In genomic region chr10:8590518-8590917, GRCh38 we compare ENCODE assay signal across 22 cellular contexts.
DNase-seq lines count a peak whose midpoint lies in the region; ATAC-seq, FAIRE-seq and TF ChIP-seq lines count a peak whose summit lies in the region.
"Had no signal": no experiment of that assay in that cellular context is flagged by ENCODE, and none has a peak within 500 bp of the region (broad histone marks: within the 10 kb centered on the region; RNA-seq: fewer than 3 reads in every experiment).

No MANE protein-coding gene starts in this region.

- H2BK5ac ChIP-seq in IMR-90 (ENCODE audit: low read depth, low read length, poor library complexity, severe bottlenecking), result no peak overlapping the region
- H2BK5ac ChIP-seq in H1 (ENCODE audit: low read depth, low read length), result no peak overlapping the region

- TF ChIP-seq CTCF in HepG2 (CRISPR knock-in tag; IDR thresholded peaks at IDR 0.05) (no peak), right lobe of liver (IDR thresholded peaks at IDR 0.05) (no peak), IMR-90 (conservative IDR thresholded peaks at IDR 0.05; ENCODE audit: low read depth, low read length) (no peak), H1 (IDR thresholded peaks at IDR 0.05; ENCODE audit: control extremely low read depth in 1 of 3, insufficient read depth in 1 of 3, low read depth in 1 of 3, low read length in 3 of 3) (no peak)

- no peak overlapping the region for H3K23ac ChIP-seq in IMR-90 (ENCODE audit: low read depth, low read length)
- no peak overlapping the region for H3K23ac ChIP-seq in H1 (ENCODE audit: insufficient read length)

- H3K36me3 ChIP-seq in HepG2 (replicated peaks in 1 of 2; ENCODE audit: control insufficient read depth in 1 of 2, insufficient read depth in 2 of 2, low read length in 2 of 2) (no peaks in the 10 kb centered on the region), right lobe of liver (no peaks in the 10 kb centered on the region), IMR-90 (ENCODE audit: control insufficient read depth, insufficient read depth, low read length) (no peaks in the 10 kb centered on the region), H1 (ENCODE audit: control insufficient read depth in 2 of 4, insufficient read depth in 4 of 4, low read length in 3 of 4) (no peaks in the 10 kb centered on the region)
- H3K36me3 ChIP-seq: BE2C, BLaER1 had no signal

- CTCF ChIA-PET in HepG2 (lab: Yijun Ruan, JAX; ENCODE audit: low intra/inter-chr PET ratio, low total read pairs), result no interaction called here
- CTCF ChIA-PET in IMR-90 (lab: Yijun Ruan, JAX), result no interaction called here
- CTCF ChIA-PET in H1 (lab: Charles Lee; ENCODE audit: partially characterized antibody), result interaction anchor here (0.7 kb wide), 1 partner anchor 297 kb away, joined by 4 read pairs; no protein-coding TSS in a partner anchor

- intact Hi-C loops in HepG2 (cut with micrococcal nuclease; ENCODE audit: unreplicated experiment), result no loop called here
- intact Hi-C loops in right lobe of liver (cut with DNase I), result no loop called here
- intact Hi-C loops in IMR-90 (cut with micrococcal nuclease), result no loop called here

- no peak for ATAC-seq in HepG2
- ATAC-seq in right lobe of liver, result no peak
- no peak for ATAC-seq in IMR-90 (ENCODE audit: low read depth)

- no peak overlapping the region for H2BK20ac ChIP-seq in IMR-90 (ENCODE audit: low read depth, low read length)
- no peak overlapping the region for H2BK20ac ChIP-seq in H1 (ENCODE audit: low read length)

- peaks cover 0 to 3% of the 10 kb centered on the region in 2 experiments; a peak in 2 of 5 replicates for H3K27me3 ChIP-seq in HepG2 (ENCODE audit: control insufficient read depth in 1 of 2, insufficient read depth in 2 of 2, low read length in 2 of 2)
- no peaks in the 10 kb centered on the region for H3K27me3 ChIP-seq in right lobe of liver
- no peaks in the 10 kb centered on the region for H3K27me3 ChIP-seq in IMR-90 (ENCODE audit: control insufficient read depth, insufficient read depth, low read length)
- no peaks in the 10 kb centered on the region for H3K27me3 ChIP-seq in H1 (replicated peaks in 1 of 4; ENCODE audit: control insufficient read depth in 3 of 4, extremely low read depth in 1 of 4, insufficient read depth in 3 of 4, low read length in 3 of 4)
- H3K27me3 ChIP-seq: BE2C, BLaER1 had no signal

- H3K23me2 ChIP-seq in H1 (ENCODE audit: low read depth, low read length), result no peaks in the 10 kb centered on the region

- H3K14ac ChIP-seq in IMR-90 (replicated peaks; ENCODE audit: low read depth, low read length) (no peak overlapping the region), H1 (ENCODE audit: insufficient read length) (no peak overlapping the region)

- H3K79me1 ChIP-seq in IMR-90 (ENCODE audit: low read depth in 1 of 2, low read length in 2 of 2) (no peaks in the 10 kb centered on the region), H1 (ENCODE audit: low read depth, low read length) (no peaks in the 10 kb centered on the region)

- H3K4me1 ChIP-seq in HepG2 (ENCODE audit: insufficient read depth, low read length) (no peaks in the 10 kb centered on the region), right lobe of liver (no peaks in the 10 kb centered on the region), IMR-90 (ENCODE audit: control insufficient read depth, insufficient read depth, low read length) (no peaks in the 10 kb centered on the region), H1 (replicated peaks in 1 of 4; ENCODE audit: control insufficient read depth in 3 of 4, insufficient read depth in 4 of 4, low read length in 3 of 4) (peaks cover 0 to 8% (median 0%) of the 10 kb centered on the region in 4 experiments; a peak in 1 of 7 replicates)
- H3K4me1 ChIP-seq: BE2C, BLaER1 had no signal

- FAIRE-seq in HepG2 (lab: Jason Lieb, UNC), result no peak
- FAIRE-seq in H1 (lab: Jason Lieb, UNC), result no peak
- FAIRE-seq: G401.6, GM12891 had no signal

- no peak for DNase-seq in HepG2 (ENCODE audit: low spot score)
- no peak for DNase-seq in right lobe of liver
- no peak for DNase-seq in IMR-90
- no peak for DNase-seq in H1 (ENCODE audit: low read depth in 1 of 2, low spot score in 2 of 2)
- no peak for DNase-seq in NCI-H1092 (lab: John Stamatoyannopoulos, UW)
- DNase-seq in medulla oblongata (ENCODE audit: extremely low spot score), result no peak
- DNase-seq: ACHN; BE2C; C1 segment of cervical spinal cord; CD4-positive, alpha-beta memory T cell; CD4-positive, CD25-positive, alpha-beta regulatory T cell; CD8-positive, alpha-beta memory T cell; COR-L47; DMS 273 treated with DMSO at 0.1 percent for 48 hours; DMS153; DMS53; DMS79; GF-D8 had no signal

- no peak for TF ChIP-seq POLR2A in HepG2 (IDR thresholded peaks at IDR 0.05; ENCODE audit: insufficient read depth in 1 of 2, low read depth in 2 of 2, low read length in 2 of 2)
- TF ChIP-seq POLR2A in right lobe of liver (IDR thresholded peaks at IDR 0.05), result no peak
- TF ChIP-seq POLR2A in IMR-90 (IDR thresholded peaks at IDR 0.05; ENCODE audit: low read depth, low read length), result no peak
- TF ChIP-seq POLR2A in H1 (IDR thresholded peaks at IDR 0.05; ENCODE audit: control extremely low read depth in 1 of 2, low read depth in 2 of 2, low read length in 2 of 2), result no peak

- H3K9me3 ChIP-seq in HepG2 (ENCODE audit: low read length) (no peaks in the 10 kb centered on the region), right lobe of liver (no peaks in the 10 kb centered on the region), IMR-90 (ENCODE audit: control insufficient read depth, insufficient read depth, low read length) (peaks cover 6% of the 10 kb centered on the region; the same call in 1 of the 2 replicates), H1 (ENCODE audit: insufficient read depth in 2 of 2, low read depth in 1 of 2, low read length in 1 of 2) (no peaks in the 10 kb centered on the region)
- H3K9me3 ChIP-seq: BE2C, BLaER1 had no signal

- H3K18ac ChIP-seq in IMR-90 (ENCODE audit: low read depth, low read length) (no peak overlapping the region), H1 (ENCODE audit: extremely low read depth, low read length) (no peak overlapping the region)

- no peak overlapping the region for H3K4me3 ChIP-seq in HepG2 (replicated peaks in 1 of 3; ENCODE audit: insufficient read depth in 1 of 3, low read depth in 2 of 3, low read length in 3 of 3)
- no peak overlapping the region for H3K4me3 ChIP-seq in right lobe of liver
- no peak overlapping the region for H3K4me3 ChIP-seq in IMR-90 (ENCODE audit: insufficient read depth, low read depth, low read length)
- no peak overlapping the region for H3K4me3 ChIP-seq in H1 (ENCODE audit: extremely low read depth in 1 of 4, insufficient read depth in 2 of 4, low read depth in 3 of 4, low read length in 4 of 4)
- H3K4me3 ChIP-seq: BLaER1 had no signal

- H2AK5ac ChIP-seq in IMR-90 (ENCODE audit: low read depth, low read length), result no peak overlapping the region
- no peak overlapping the region for H2AK5ac ChIP-seq in H1 (ENCODE audit: low read depth, low read length)

- no peak overlapping the region for H4K5ac ChIP-seq in IMR-90 (ENCODE audit: low read depth, low read length)
- H4K5ac ChIP-seq in H1 (ENCODE audit: insufficient read length, low read depth, low read length), result no peak overlapping the region

- H2BK15ac ChIP-seq in IMR-90 (ENCODE audit: low read depth, low read length) (no peak overlapping the region), H1 (ENCODE audit: low read length) (no peak overlapping the region)

- BruUV-seq in HepG2 (replicated peaks; lab: Mats Ljungman, UMichigan) (no TSS peak), IMR-90 (replicated peaks; lab: Mats Ljungman, UMichigan) (no TSS peak)

- H3K79me2 ChIP-seq in HepG2 (ENCODE audit: insufficient read depth, low read length) (no peaks in the 10 kb centered on the region), H1 (ENCODE audit: control insufficient read depth in 1 of 2, insufficient read depth in 2 of 2, low read length in 2 of 2) (no peaks in the 10 kb centered on the region)

- H3K9ac ChIP-seq in HepG2 (ENCODE audit: insufficient read depth, low read depth, low read length), result no peak overlapping the region
- H3K9ac ChIP-seq in IMR-90 (ENCODE audit: low read depth, low read length), result no peak overlapping the region
- no peak overlapping the region for H3K9ac ChIP-seq in H1 (replicated peaks in 1 of 4; ENCODE audit: extremely low read depth in 1 of 4, low read depth in 3 of 4, low read length in 3 of 4)
- H3K9ac ChIP-seq: BLaER1 had no signal

- H2BK120ac ChIP-seq in IMR-90 (ENCODE audit: low read depth, low read length) (no peak overlapping the region), H1 (replicated peaks; ENCODE audit: low read depth, low read length) (no peak overlapping the region)

- no peak overlapping the region for H3K4ac ChIP-seq in IMR-90 (ENCODE audit: low read depth, low read length)
- no peak overlapping the region for H3K4ac ChIP-seq in H1 (replicated peaks; ENCODE audit: insufficient read length, low read depth, low read length)

- dilution Hi-C loops in IMR-90 (cut with HindIII; ENCODE audit: low sequenced_read_pairs, unreplicated experiment), result no loop called here

- no peak overlapping the region for H4K91ac ChIP-seq in IMR-90 (ENCODE audit: insufficient read depth, low read depth, low read length)
- H4K91ac ChIP-seq in H1 (replicated peaks; ENCODE audit: insufficient read length, low read length), result no peak overlapping the region

- H3K9me1 ChIP-seq in IMR-90 (ENCODE audit: insufficient read depth, low read length), result no peaks in the 10 kb centered on the region

- POLR2A ChIA-PET in HepG2 (lab: Yijun Ruan, JAX) (no interaction called here), IMR-90 (lab: Charles Lee; ENCODE audit: unreplicated experiment) (no interaction called here), H1 (lab: Charles Lee; ENCODE audit: partially characterized antibody) (no interaction called here)

- H2AK9ac ChIP-seq in IMR-90 (replicated peaks; ENCODE audit: low read depth, low read length, poor library complexity), result no peak overlapping the region

- H3K4me2 ChIP-seq in HepG2 (ENCODE audit: low read depth, low read length) (no peak overlapping the region), IMR-90 (ENCODE audit: low read depth, low read length) (no peak overlapping the region), H1 (ENCODE audit: insufficient read depth in 1 of 2, low read depth in 2 of 2, low read length in 2 of 2) (no peak overlapping the region)
- H3K4me2 ChIP-seq: BLaER1 had no signal

- H2BK12ac ChIP-seq in H1 (ENCODE audit: low read depth, low read length), result no peak overlapping the region

- H2AFZ ChIP-seq in HepG2 (ENCODE audit: low read length) (no peak overlapping the region), IMR-90 (replicated peaks; ENCODE audit: low read length, poor library complexity) (no peak overlapping the region), H1 (ENCODE audit: low read length) (no peak overlapping the region)

- no peak for TF ChIP-seq EP300 in HepG2 (IDR thresholded peaks at IDR 0.05; ENCODE audit: low read depth in 2 of 2, low read length in 2 of 2)
- no peak for TF ChIP-seq EP300 in HepG2 (CRISPR knock-in tag; IDR thresholded peaks at IDR 0.05; ENCODE audit: borderline replicate concordance)
- TF ChIP-seq EP300 in H1 (IDR thresholded peaks at IDR 0.05; ENCODE audit: borderline replicate concordance in 1 of 2, low read depth in 2 of 2, low read length in 2 of 2), result no peak

- H4K20me1 ChIP-seq in HepG2 (ENCODE audit: insufficient read depth, low read length) (no peaks in the 10 kb centered on the region), IMR-90 (ENCODE audit: insufficient read depth, low read length) (no peaks in the 10 kb centered on the region), H1 (replicated peaks in 1 of 2; ENCODE audit: control insufficient read depth in 1 of 2, insufficient read depth in 2 of 2, low read length in 2 of 2) (no peaks in the 10 kb centered on the region)
- H4K20me1 ChIP-seq: BLaER1 had no signal

- in situ Hi-C loops in HepG2 (cut with HindIII; ENCODE audit: extremely low pct_ligation_motif_present, low pct_unique_long_range_greater_than_20kb) (no loop called here), IMR-90 (cut with MboI; ENCODE audit: low sequenced_read_pairs) (no loop called here)

- H3K27ac ChIP-seq in HepG2 (ENCODE audit: extremely low read length, insufficient read depth, low read length), result no peak overlapping the region
- H3K27ac ChIP-seq in right lobe of liver, result no peak overlapping the region
- no peak overlapping the region for H3K27ac ChIP-seq in IMR-90 (ENCODE audit: insufficient read depth, low read length)
- no peak overlapping the region for H3K27ac ChIP-seq in H1 (ENCODE audit: low read depth, low read length)
- H3K27ac ChIP-seq: 22Rv1, BLaER1 had no signal

- TF ChIP-seq RAD21 in HepG2 (CRISPR knock-in tag; IDR thresholded peaks at IDR 0.05) (no peak), IMR-90 (IDR thresholded peaks at IDR 0.05; ENCODE audit: low read length) (no peak), H1 (IDR thresholded peaks at IDR 0.05 in 1 of 2, conservative IDR thresholded peaks at IDR 0.05 in 1 of 2; ENCODE audit: low read depth in 2 of 2, low read length in 2 of 2) (no peak)

- no peak overlapping the region for H4K8ac ChIP-seq in IMR-90 (ENCODE audit: low read depth in 2 of 2, low read length in 2 of 2)
- H4K8ac ChIP-seq in H1 (ENCODE audit: extremely low read depth, insufficient read depth, low read length), result no peak overlapping the region

- H3K56ac ChIP-seq in IMR-90 (ENCODE audit: extremely low read depth, insufficient read depth, low read length) (no peak overlapping the region), H1 (replicated peaks; ENCODE audit: insufficient read length, low read depth, low read length) (no peak overlapping the region)

Comparison
In these comparisons a context has a peak if more than half of its experiments do, and no peak if none do; other contexts are left out.
1. Of the 41 proteins assayed by ChIP-seq in both HepG2 and H1: peak only in HepG2: none; only in H1: none; in both: MAFK; in neither: 40.